Comparison of ENCODE assay signal across 8 cellular contexts in genomic region chr6:151391471-151392428, GRCh38. TPM values are rescaled to one million over a fixed set of nuclear protein-coding genes. Genes with fewer than 3 reads are reported as not detected.
DNase-seq lines count a peak whose midpoint lies in the region; ATAC-seq and TF ChIP-seq lines count a peak whose summit lies in the region.

A gene with protein sequence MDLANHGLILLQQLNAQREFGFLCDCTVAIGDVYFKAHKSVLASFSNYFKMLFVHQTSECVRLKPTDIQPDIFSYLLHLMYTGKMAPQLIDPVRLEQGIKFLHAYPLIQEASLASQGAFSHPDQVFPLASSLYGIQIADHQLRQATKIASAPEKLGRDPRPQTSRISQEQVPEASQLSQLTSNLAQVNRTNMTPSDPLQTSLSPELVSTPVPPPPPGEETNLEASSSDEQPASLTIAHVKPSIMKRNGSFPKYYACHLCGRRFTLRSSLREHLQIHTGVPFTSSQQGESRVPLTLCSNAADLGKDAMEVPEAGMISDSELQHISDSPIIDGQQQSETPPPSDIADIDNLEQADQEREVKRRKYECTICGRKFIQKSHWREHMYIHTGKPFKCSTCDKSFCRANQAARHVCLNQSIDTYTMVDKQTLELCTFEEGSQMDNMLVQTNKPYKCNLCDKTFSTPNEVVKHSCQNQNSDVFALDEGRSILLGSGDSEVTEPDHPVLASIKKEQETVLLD (minus strand): TSS chr6:151391559. CDS start chr6:151373637, 17,922 bp downstream.

- peaks cover 38% of the 10 kb centered on the region for H3K4me1 ChIP-seq in hepatocyte (ENCODE audit: insufficient read depth)
- H3K4me1 ChIP-seq in rectal smooth muscle tissue (ENCODE audit: control insufficient read depth, insufficient read depth, low read length), result peaks cover 18% of the 10 kb centered on the region
- peaks cover 2 to 15% of the 10 kb centered on the region in 2 donors for H3K4me1 ChIP-seq in aorta (ENCODE audit: control insufficient read depth in 1 of 2, insufficient read depth in 2 of 2, low read length in 2 of 2)

- DNase-seq in DMS79 (lab: John Stamatoyannopoulos, UW), result peak; percentile 69
- peak; percentile 50 for DNase-seq in GOT3 (lab: John Stamatoyannopoulos, UW)
- peak; percentile 91 for DNase-seq in NAMALWA (ENCODE audit: low spot score)
- peak; percentile 62 for DNase-seq in T-helper 22 cell (ENCODE audit: low read depth)
- DNase-seq in anterior cingulate cortex (lab: John Stamatoyannopoulos, UW), result peak in 53 of 58 donors; percentile 26 to 79 (median 56)
- DNase-seq in hepatocyte (ENCODE audit: low spot score), result peak; percentile 88
- peak; percentile 80 to 90 for DNase-seq in aorta

- 2% methylated on average over 21 of the region's 57 CpGs for WGBS in hepatocyte (ENCODE audit: low lambda C conversion rate, missing lambda C conversion rate)
- WGBS in aorta, 2 donors, result 1 to 2% methylated on average over 38 to 57 of the region's 57 CpGs

- H3K9me3 ChIP-seq in hepatocyte (ENCODE audit: low read depth) (no peaks in the 10 kb centered on the region), aorta (ENCODE audit: control insufficient read depth, low read length) (no peaks in the 10 kb centered on the region)

- H3K36me3 ChIP-seq in hepatocyte (replicated peaks; ENCODE audit: insufficient read depth, low read depth), result no peaks in the 10 kb centered on the region
- no peaks in the 10 kb centered on the region for H3K36me3 ChIP-seq in rectal smooth muscle tissue (ENCODE audit: control insufficient read depth, insufficient read depth, low read length)
- H3K36me3 ChIP-seq in aorta (ENCODE audit: control insufficient read depth in 1 of 2, insufficient read depth in 2 of 2, low read length in 1 of 2), result no peaks in the 10 kb centered on the region

- peak within 1 kb of the TSS; percentile 45 for H3K9ac ChIP-seq in rectal smooth muscle tissue (ENCODE audit: low read length)

- H3K79me2 ChIP-seq in hepatocyte, result peaks cover 74% of the 10 kb centered on the region

- peaks cover 49% of the 10 kb centered on the region for H4K20me1 ChIP-seq in hepatocyte (ENCODE audit: insufficient read depth, poor library complexity, severe bottlenecking)

- H2AFZ ChIP-seq in hepatocyte, result peak within 1 kb of the TSS; percentile 49

- intact Hi-C loops in aorta (cut with DNase I), result loop anchor here in 1 of 2 donors (2.0 kb wide), 1 partner anchor 61 kb away; the partner anchor contains the start of gene RMND1

- H3K9me2 ChIP-seq in hepatocyte (replicated peaks; ENCODE audit: insufficient read depth), result no peaks in the 10 kb centered on the region

- peak within 1 kb of the TSS; percentile 86 for H3K4me2 ChIP-seq in hepatocyte

- H3K4me3 ChIP-seq in hepatocyte (peak within 1 kb of the TSS; percentile 93), rectal smooth muscle tissue (ENCODE audit: low read length) (peak within 1 kb of the TSS; percentile 88), aorta (ENCODE audit: low read length in 2 of 2) (peak within 1 kb of the TSS; percentile 95 to 99)

- H3K27me3 ChIP-seq in hepatocyte (no peaks in the 10 kb centered on the region), rectal smooth muscle tissue (ENCODE audit: control insufficient read depth, insufficient read depth, low read length) (no peaks in the 10 kb centered on the region), aorta (ENCODE audit: control insufficient read depth in 1 of 2, insufficient read depth in 2 of 2, low read length in 1 of 2) (no peaks in the 10 kb centered on the region)

- peak within 1 kb of the TSS; percentile 100 for H3K27ac ChIP-seq in hepatocyte
- H3K27ac ChIP-seq in rectal smooth muscle tissue (ENCODE audit: low read depth, low read length), result peak within 1 kb of the TSS; percentile 99
- H3K27ac ChIP-seq in aorta (ENCODE audit: low read depth in 1 of 2, low read length in 2 of 2), result peak within 1 kb of the TSS; percentile 98

- peak; percentile 2 for ATAC-seq in aorta (ENCODE audit: low FRiP score)

- TF ChIP-seq CTCF in hepatocyte (IDR thresholded peaks at IDR 0.05; ENCODE audit: poor library complexity), result no peak

RNA-seq across cellular contexts. Expression of the gene that starts here (rescaled TPM):
- 17.3 and 17.4 TPM in 2 replicates for total RNA-seq in hepatocyte
- polyA plus RNA-seq in hepatocyte, result 10.2 and 10.6 TPM in 2 replicates
- 10 to 100 TPM; 10.4 to 14.0 TPM for total RNA-seq in aorta
- 1 to 10 TPM; 5.0 to 7.7 TPM for polyA plus RNA-seq in aorta

Comparison
In these comparisons a context has a peak if more than half of its experiments do, and no peak if none do; other contexts are left out.
1. Peak in every context shown above with its lines: DNase-seq, ATAC-seq, H3K4me3 ChIP-seq and H3K27ac ChIP-seq.